In genomic region chr3:9678493-9678892, GRCh38 we compare ENCODE assay signal across 1 cellular context.
TF ChIP-seq lines count a peak whose summit lies in the region.

No MANE protein-coding gene starts in this region.

TF ChIP-seq in endothelial cell of umbilical vein, 7 proteins besides CTCF, POLR2A, EP300 and RAD21 (continued from another document):
- TF ChIP-seq FOS (IDR thresholded peaks at IDR 0.05; ENCODE audit: borderline replicate concordance, insufficient read depth, low read length): no peak
